9 cellular contexts compared by ENCODE assay signal in genomic region chr17:55426851-55427586, GRCh38. TPM values are rescaled to one million over a fixed set of nuclear protein-coding genes. Genes with fewer than 3 reads are reported as not detected.
DNase-seq lines count a peak whose midpoint lies in the region; ATAC-seq and TF ChIP-seq lines count a peak whose summit lies in the region.
"Had no signal": no experiment of that assay in that cellular context is flagged by ENCODE, and none has a peak within 500 bp of the region (broad histone marks: within the 10 kb centered on the region; RNA-seq: fewer than 3 reads in every experiment).

No MANE protein-coding gene starts in this region.

- H3K36me3 ChIP-seq in ovary, result no peaks in the 10 kb centered on the region

- DNase-seq in OCI-M1 (lab: John Stamatoyannopoulos, UW) (peak; percentile 9), skeletal muscle cell (ENCODE audit: low read depth) (peak; percentile 87), NCI-H1417 (lab: John Stamatoyannopoulos, UW) (no peak), NAMALWA (ENCODE audit: low spot score) (no peak), ovary (no peak)
- no peak for DNase-seq in stimulated activated CD4-positive, alpha-beta T cell treated with anti-CD3 and anti-CD28 coated beads, Interleukin-2, amount 100 ng/mL, for 48 hours

- no peak overlapping the region for H3K4me3 ChIP-seq in skeletal muscle cell (ENCODE audit: low read depth, low read length)
- H3K4me3 ChIP-seq in ovary, result no peak overlapping the region

- TF ChIP-seq CTCF in ovary (IDR thresholded peaks at IDR 0.05), result no peak

- H3K4me1 ChIP-seq in ovary (ENCODE audit: insufficient read depth), result no peaks in the 10 kb centered on the region

- H3K27me3 ChIP-seq in ovary, result no peaks in the 10 kb centered on the region

- ATAC-seq in GM19023 (IDR thresholded peaks at IDR 0.05; ENCODE audit: unreplicated experiment), result peak; percentile 69
- ATAC-seq in HG02623 (IDR thresholded peaks at IDR 0.05; ENCODE audit: unreplicated experiment), result peak; percentile 55

- 64 to 73% (median 65%) methylated on average over 2 of the region's 2 CpGs for WGBS in ovary, 3 donors

- H3K9me3 ChIP-seq in ovary, result no peaks in the 10 kb centered on the region

- no peak for TF ChIP-seq POLR2A in ovary (IDR thresholded peaks at IDR 0.05)

- TF ChIP-seq EP300 in ovary (IDR thresholded peaks at IDR 0.05), result no peak

- no peak overlapping the region for H3K27ac ChIP-seq in ovary
- H3K27ac ChIP-seq: VCaP had no signal

- intact Hi-C loops in ovary (cut with DNase I), result loop anchor here in 1 of 4 donors (10.0 kb wide), 1 partner anchor 328 kb away; the partner anchor contains the start of gene PCTP

RNA-seq across cellular contexts. Expression of gene MMD, which starts 5.4 kb away (rescaled TPM):
- total RNA-seq in ovary, result 10 to 100 TPM in 1 of 7 donors, 1 to 10 TPM in 6; 5.3 to 11.0 (median 6.7) TPM
- polyA plus RNA-seq in ovary, result 10 to 100 TPM in 1 of 2 donors, 1 to 10 TPM in 1; 5.0 to 10.2 TPM

Comparison
In these comparisons a context has a peak if more than half of its experiments do, and no peak if none do; other contexts are left out.
1. DNase-seq: peak in OCI-M1 (single experiment) and skeletal muscle cell (single experiment); none in NCI-H1417 (0 of 3), NAMALWA (single experiment), stimulated activated CD4-positive, alpha-beta T cell treated with anti-CD3 and anti-CD28 coated beads, Interleukin-2, amount 100 ng/mL, for 48 hours (0 of 2) and ovary (0 of 5).